ENCODE assay signal across 1 cellular context in the genomic region with DNA sequence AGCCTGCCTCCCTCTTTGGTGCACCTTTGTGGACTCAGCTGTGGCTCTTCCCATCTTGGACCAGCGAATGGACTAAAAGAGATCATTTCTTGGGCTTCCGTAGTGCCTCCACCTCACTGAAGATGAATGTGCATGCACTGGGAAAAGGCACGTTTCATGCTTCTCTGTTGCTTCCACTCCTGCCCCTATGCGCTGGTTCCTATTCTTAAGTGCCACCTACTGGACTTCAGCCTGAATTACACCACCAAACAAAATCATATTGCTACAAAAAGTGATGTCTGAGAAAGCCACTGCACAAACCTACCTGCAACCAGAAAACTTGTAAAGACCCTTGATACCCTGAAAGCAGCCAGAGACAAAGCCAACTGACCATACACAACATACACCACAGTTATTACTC.
TF ChIP-seq lines count a peak whose summit lies in the region.

No MANE protein-coding gene starts in this region.

TF ChIP-seq in HCT116, 20 proteins besides CTCF, POLR2A, EP300 and RAD21 (continued from another document):
- TF ChIP-seq EZH2 (IDR thresholded peaks at IDR 0.05): no peak
- TF ChIP-seq, protein P1, sequence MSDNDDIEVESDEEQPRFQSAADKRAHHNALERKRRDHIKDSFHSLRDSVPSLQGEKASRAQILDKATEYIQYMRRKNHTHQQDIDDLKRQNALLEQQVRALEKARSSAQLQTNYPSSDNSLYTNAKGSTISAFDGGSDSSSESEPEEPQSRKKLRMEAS (IDR thresholded peaks at IDR 0.05): no peak
TF ChIP-seq in HCT116: peak in this region for 0.
